Comparison of ENCODE assay signal across 23 cellular contexts in the genomic region with DNA sequence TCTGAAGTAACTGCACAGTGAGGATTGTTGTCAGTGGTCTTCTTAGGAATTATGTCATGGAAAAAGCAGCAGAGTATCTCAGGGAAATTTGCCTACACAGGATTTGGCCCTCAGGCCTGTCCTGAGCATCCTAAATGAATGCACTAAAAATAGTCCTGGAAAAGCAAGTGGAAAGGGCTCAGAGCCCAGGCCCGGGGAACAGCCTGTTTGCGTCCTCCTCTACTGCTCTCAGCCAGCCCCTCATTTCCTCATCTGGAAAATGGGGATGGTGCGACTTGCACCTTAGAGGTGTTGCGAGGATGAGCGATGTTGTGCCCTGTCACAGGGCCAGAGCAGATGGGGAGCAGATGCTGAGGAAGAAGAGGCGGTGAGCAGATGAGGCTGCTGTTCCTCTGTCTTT. TPM values are rescaled to one million over a fixed set of nuclear protein-coding genes. Genes with fewer than 3 reads are reported as not detected.
DNase-seq lines count a peak whose midpoint lies in the region; ATAC-seq and TF ChIP-seq lines count a peak whose summit lies in the region.
"Had no signal": no experiment of that assay in that cellular context is flagged by ENCODE, and none has a peak within 500 bp of the region (broad histone marks: within the 10 kb centered on the region; RNA-seq: fewer than 3 reads in every experiment).

No MANE protein-coding gene starts in this region.

- no peak overlapping the region for H3K4me3 ChIP-seq in heart right ventricle
- H3K4me3 ChIP-seq in psoas muscle, result no peak overlapping the region
- H3K4me3 ChIP-seq: coronary artery, PC-9 had no signal

- no peaks in the 10 kb centered on the region for H3K27me3 Mint-ChIP-seq in activated T-cell treated with anti-CD3 and anti-CD28 coated beads, Interleukin-2, amount 50 U/mL, for 24 hours
- H3K27me3 Mint-ChIP-seq in activated T-cell treated with anti-CD3 and anti-CD28 coated beads, Interleukin-2, amount 50 U/mL, for 4 hours (ENCODE audit: low read depth), result no peaks in the 10 kb centered on the region
- H3K27me3 Mint-ChIP-seq in activated CD4-positive, alpha-beta memory T cell treated with anti-CD3 and anti-CD28 coated beads, Interleukin-2, amount 10 ng/mL, durations not matched to agents 7 days and 5 days, result no peaks in the 10 kb centered on the region
- H3K27me3 Mint-ChIP-seq: activated naive CD8-positive, alpha-beta T cell treated with anti-CD3 and anti-CD28 coated beads, Interleukin-2, amount 10 ng/mL, durations not matched to agents 7 days and 5 days; activated T-helper 17 cell treated with anti-CD3 and anti-CD28 coated beads, Interleukin-2, amount 50 U/mL, for 72 hours; natural killer cell treated with Interleukin-12 subunit alpha and Interleukin-12 subunit beta and Interleukin-15 and Interleukin-18, amount 100 ng/mL, for 72 hours had no signal

- POLR2A ChIA-PET in activated CD4-positive, alpha-beta memory T cell treated with anti-CD3 and anti-CD28 coated beads, Interleukin-2, amount 10 ng/mL, durations not matched to agents 7 days and 5 days (lab: Charles Lee), result interaction anchor here (2.7 kb wide), 1 partner anchor 21 kb away, joined by 7 read pairs; the partner anchor contains the start of gene LYSMD4

- no peak for ATAC-seq in activated T-cell treated with anti-CD3 and anti-CD28 coated beads, Interleukin-2, amount 50 U/mL, for 4 hours
- ATAC-seq in heart right ventricle, result peak; percentile 32 to 71 (median 54)
- ATAC-seq in psoas muscle, result no peak
- ATAC-seq in GM21576 (IDR thresholded peaks at IDR 0.05; ENCODE audit: unreplicated experiment), result no peak
- ATAC-seq: activated T-helper 17 cell treated with anti-CD3 and anti-CD28 coated beads, Interleukin-2, amount 50 U/mL, for 72 hours had no signal

- no peaks in the 10 kb centered on the region for H3K9me3 Mint-ChIP-seq in activated T-cell treated with anti-CD3 and anti-CD28 coated beads, Interleukin-2, amount 50 U/mL, for 24 hours
- H3K9me3 Mint-ChIP-seq in activated T-cell treated with anti-CD3 and anti-CD28 coated beads, Interleukin-2, amount 50 U/mL, for 4 hours, result no peaks in the 10 kb centered on the region
- no peaks in the 10 kb centered on the region for H3K9me3 Mint-ChIP-seq in activated CD4-positive, alpha-beta memory T cell treated with anti-CD3 and anti-CD28 coated beads, Interleukin-2, amount 10 ng/mL, durations not matched to agents 7 days and 5 days
- H3K9me3 Mint-ChIP-seq: activated naive CD8-positive, alpha-beta T cell treated with anti-CD3 and anti-CD28 coated beads, Interleukin-2, amount 10 ng/mL, durations not matched to agents 7 days and 5 days; activated T-helper 17 cell treated with anti-CD3 and anti-CD28 coated beads, Interleukin-2, amount 50 U/mL, for 72 hours; mesothelial cell of epicardium; natural killer cell treated with Interleukin-12 subunit alpha and Interleukin-12 subunit beta and Interleukin-15 and Interleukin-18, amount 100 ng/mL, for 72 hours had no signal

- peak overlapping the region in 9 of 10 donors; percentile 1 to 87 (median 67) for H3K27ac ChIP-seq in heart right ventricle
- peak overlapping the region; percentile 89 for H3K27ac ChIP-seq in psoas muscle
- H3K27ac ChIP-seq: brain microvascular endothelial cell, parathyroid adenoma, PC-9 had no signal

- H3K4me1 Mint-ChIP-seq in activated T-cell treated with anti-CD3 and anti-CD28 coated beads, Interleukin-2, amount 50 U/mL, for 24 hours (ENCODE audit: low read depth), result peaks cover 34% of the 10 kb centered on the region
- H3K4me1 Mint-ChIP-seq in activated T-cell treated with anti-CD3 and anti-CD28 coated beads, Interleukin-2, amount 50 U/mL, for 4 hours (ENCODE audit: low read depth), result peaks cover 25% of the 10 kb centered on the region
- H3K4me1 Mint-ChIP-seq in activated CD4-positive, alpha-beta memory T cell treated with anti-CD3 and anti-CD28 coated beads, Interleukin-2, amount 10 ng/mL, durations not matched to agents 7 days and 5 days, result peaks cover 21% of the 10 kb centered on the region
- H3K4me1 Mint-ChIP-seq: mesothelial cell of epicardium had no signal

- H3K27me3 ChIP-seq in heart right ventricle (no peaks in the 10 kb centered on the region), psoas muscle (ENCODE audit: insufficient read depth in 3 of 3, low read length in 2 of 3) (no peaks in the 10 kb centered on the region)
- H3K27me3 ChIP-seq: brain microvascular endothelial cell had no signal

- DNase-seq in activated T-cell treated with anti-CD3 and anti-CD28 coated beads, Interleukin-2, amount 50 U/mL, for 24 hours, result no peak
- DNase-seq in activated T-cell treated with anti-CD3 and anti-CD28 coated beads, Interleukin-2, amount 50 U/mL, for 4 hours, result no peak
- DNase-seq in heart right ventricle (peak in 1 of 2 donors; percentile 38), psoas muscle (no peak), NCI-H748 treated with DMSO at 0.1 percent for 48 hours (lab: John Stamatoyannopoulos, UW) (no peak), NCI-H2227 (lab: John Stamatoyannopoulos, UW; ENCODE audit: unreplicated experiment) (no peak)
- no peak for DNase-seq in activated CD4-positive, alpha-beta memory T cell treated with anti-CD3 and anti-CD28 coated beads, Interleukin-2, amount 10 ng/mL, durations not matched to agents 7 days and 5 days
- DNase-seq: 8988T; activated CD4-positive, alpha-beta T cell treated with anti-CD3 and anti-CD28 coated beads for 4 hours; activated naive CD8-positive, alpha-beta T cell treated with anti-CD3 and anti-CD28 coated beads, Interleukin-2, amount 10 ng/mL, durations not matched to agents 7 days and 5 days; AML-193; brain microvascular endothelial cell; COR-L47; NCI-H1092; NCI-H1930; NCI-H2227 treated with DMSO at 0.1 percent for 48 hours; PC-9 had no signal

- H3K36me3 Mint-ChIP-seq in activated T-cell treated with anti-CD3 and anti-CD28 coated beads, Interleukin-2, amount 50 U/mL, for 24 hours (ENCODE audit: low read depth), result peaks cover 67% of the 10 kb centered on the region
- peaks cover 23% of the 10 kb centered on the region for H3K36me3 Mint-ChIP-seq in activated T-cell treated with anti-CD3 and anti-CD28 coated beads, Interleukin-2, amount 50 U/mL, for 4 hours (ENCODE audit: insufficient read depth)
- peaks cover 17% of the 10 kb centered on the region for H3K36me3 Mint-ChIP-seq in activated CD4-positive, alpha-beta memory T cell treated with anti-CD3 and anti-CD28 coated beads, Interleukin-2, amount 10 ng/mL, durations not matched to agents 7 days and 5 days (ENCODE audit: low read depth)

- peaks cover 0 to 78% (median 26%) of the 10 kb centered on the region in 9 donors for H3K36me3 ChIP-seq in heart right ventricle
- H3K36me3 ChIP-seq in psoas muscle (ENCODE audit: insufficient read depth in 1 of 2, low read depth in 1 of 2), result peaks cover 3 to 56% of the 10 kb centered on the region in 2 donors
- H3K36me3 ChIP-seq: brain microvascular endothelial cell had no signal

- no peak overlapping the region for H3K4me3 Mint-ChIP-seq in activated T-cell treated with anti-CD3 and anti-CD28 coated beads, Interleukin-2, amount 50 U/mL, for 24 hours
- H3K4me3 Mint-ChIP-seq in activated T-cell treated with anti-CD3 and anti-CD28 coated beads, Interleukin-2, amount 50 U/mL, for 4 hours, result no peak overlapping the region
- H3K4me3 Mint-ChIP-seq in activated CD4-positive, alpha-beta memory T cell treated with anti-CD3 and anti-CD28 coated beads, Interleukin-2, amount 10 ng/mL, durations not matched to agents 7 days and 5 days, result no peak overlapping the region
- H3K4me3 Mint-ChIP-seq: activated naive CD8-positive, alpha-beta T cell treated with anti-CD3 and anti-CD28 coated beads, Interleukin-2, amount 10 ng/mL, durations not matched to agents 7 days and 5 days; activated T-helper 17 cell treated with anti-CD3 and anti-CD28 coated beads, Interleukin-2, amount 50 U/mL, for 72 hours; mesothelial cell of epicardium; natural killer cell treated with Interleukin-12 subunit alpha and Interleukin-12 subunit beta and Interleukin-15 and Interleukin-18, amount 100 ng/mL, for 72 hours had no signal

- intact Hi-C loops in heart right ventricle (cut with DNase I), result no loop called here
- intact Hi-C loops in psoas muscle (cut with DNase I), result no loop called here

- H3K9me3 ChIP-seq in heart right ventricle (no peaks in the 10 kb centered on the region), psoas muscle (no peaks in the 10 kb centered on the region)

- H3K27ac Mint-ChIP-seq in activated T-cell treated with anti-CD3 and anti-CD28 coated beads, Interleukin-2, amount 50 U/mL, for 24 hours, result peak overlapping the region; percentile 38
- H3K27ac Mint-ChIP-seq in activated CD4-positive, alpha-beta memory T cell treated with anti-CD3 and anti-CD28 coated beads, Interleukin-2, amount 10 ng/mL, durations not matched to agents 7 days and 5 days, result no peak overlapping the region
- H3K27ac Mint-ChIP-seq: activated naive CD8-positive, alpha-beta T cell treated with anti-CD3 and anti-CD28 coated beads, Interleukin-2, amount 10 ng/mL, durations not matched to agents 7 days and 5 days; activated T-helper 17 cell treated with anti-CD3 and anti-CD28 coated beads, Interleukin-2, amount 50 U/mL, for 72 hours; mesothelial cell of epicardium had no signal

- peaks cover 15 to 82% (median 72%) of the 10 kb centered on the region in 9 donors for H3K4me1 ChIP-seq in heart right ventricle
- H3K4me1 ChIP-seq in psoas muscle, result peaks cover 57% of the 10 kb centered on the region
- H3K4me1 ChIP-seq: parathyroid adenoma had no signal

- WGBS in heart right ventricle, 2 donors, result 54 to 60% methylated on average over 6 of the region's 6 CpGs
- WGBS in psoas muscle, 3 donors, result 46 to 58% (median 51%) methylated on average over 6 of the region's 6 CpGs

- TF ChIP-seq CTCF in heart right ventricle (IDR thresholded peaks at IDR 0.05) (no peak), psoas muscle (IDR thresholded peaks at IDR 0.05) (no peak)

- CTCF ChIA-PET in activated CD4-positive, alpha-beta memory T cell treated with anti-CD3 and anti-CD28 coated beads, Interleukin-2, amount 10 ng/mL, durations not matched to agents 7 days and 5 days (lab: Charles Lee), result interaction anchor here (2.5 kb wide), 1 partner anchor 438 kb away, joined by 9 read pairs; no protein-coding TSS in a partner anchor

RNA-seq across cellular contexts. Expression of gene LYSMD4, which starts 21.6 kb away (rescaled TPM):
- total RNA-seq in activated T-cell treated with anti-CD3 and anti-CD28 coated beads, Interleukin-2, amount 50 U/mL, for 4 hours, result 1 to 10 TPM; 4.5 to 6.2 (median 5.5) TPM
- total RNA-seq in heart right ventricle (10 to 100 TPM in 8 of 10 donors, 1 to 10 TPM in 2; 7.0 to 13.4 (median 11.9) TPM), psoas muscle (1 to 10 TPM; 3.6 to 9.5 (median 7.4) TPM)
- polyA plus RNA-seq in heart right ventricle (10 to 100 TPM in 1 of 2 donors, 1 to 10 TPM in 1; 6.4 to 16.7 TPM), psoas muscle (10 to 100 TPM in 1 of 3 donors, 1 to 10 TPM in 2; 5.6 to 13.5 (median 5.8) TPM)
- 10 to 100 TPM; 10.7 to 10.9 TPM for total RNA-seq in activated CD4-positive, alpha-beta memory T cell treated with anti-CD3 and anti-CD28 coated beads, Interleukin-2, amount 10 ng/mL, durations not matched to agents 7 days and 5 days

Comparison
In these comparisons a context has a peak if more than half of its experiments do, and no peak if none do; other contexts are left out.
1. ATAC-seq: peak in heart right ventricle (8 of 8); none in activated T-cell treated with anti-CD3 and anti-CD28 coated beads, Interleukin-2, amount 50 U/mL, for 4 hours (0 of 2), psoas muscle (0 of 4) and GM21576 (single experiment).